In the genomic region with DNA sequence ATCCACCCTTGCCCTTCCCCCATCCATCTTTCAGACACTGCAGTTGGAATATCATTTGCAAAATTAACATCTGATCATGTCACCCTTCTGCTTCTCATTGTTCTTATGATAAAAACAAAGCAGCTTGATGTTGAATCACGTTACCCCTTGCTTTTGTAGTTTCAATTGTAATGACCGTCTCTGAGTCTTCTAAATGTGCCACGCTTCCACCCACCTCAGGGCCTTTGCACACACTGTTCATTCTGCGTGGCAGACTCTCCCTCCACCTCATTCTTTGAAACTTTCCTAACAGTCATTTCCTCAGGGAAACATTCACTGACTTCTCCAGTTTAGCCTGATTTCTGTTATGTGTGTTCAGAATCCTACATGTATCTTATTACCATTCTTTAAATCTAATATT, we compare ENCODE assay signal across 11 cellular contexts.
"Had no signal": no experiment of that assay in that cellular context is flagged by ENCODE, and none has a peak within 500 bp of the region (broad histone marks: within the 10 kb centered on the region; RNA-seq: fewer than 3 reads in every experiment).

No MANE protein-coding gene starts in this region.

- H3K36me3 ChIP-seq: HAP-1 had no signal

- H2AFZ ChIP-seq: GM23248, GM23338 had no signal

- FAIRE-seq: H1, H54 had no signal

- ATAC-seq: GM23338, HCT116 had no signal

- H3K4me1 ChIP-seq: HAP-1 had no signal

- H3K9ac ChIP-seq: GM23248 had no signal

- H3K9me3 ChIP-seq: HAP-1 had no signal

- DNase-seq: GM23248, GOT3, H7, H9, HCEC 1CT, HFFc6 had no signal

- H3K27ac ChIP-seq: GM23248 had no signal

- H3K4me2 ChIP-seq: GM23338 had no signal

- H3K4me3 ChIP-seq: GM23248, GM23338, HAP-1 had no signal
